In the genomic region with DNA sequence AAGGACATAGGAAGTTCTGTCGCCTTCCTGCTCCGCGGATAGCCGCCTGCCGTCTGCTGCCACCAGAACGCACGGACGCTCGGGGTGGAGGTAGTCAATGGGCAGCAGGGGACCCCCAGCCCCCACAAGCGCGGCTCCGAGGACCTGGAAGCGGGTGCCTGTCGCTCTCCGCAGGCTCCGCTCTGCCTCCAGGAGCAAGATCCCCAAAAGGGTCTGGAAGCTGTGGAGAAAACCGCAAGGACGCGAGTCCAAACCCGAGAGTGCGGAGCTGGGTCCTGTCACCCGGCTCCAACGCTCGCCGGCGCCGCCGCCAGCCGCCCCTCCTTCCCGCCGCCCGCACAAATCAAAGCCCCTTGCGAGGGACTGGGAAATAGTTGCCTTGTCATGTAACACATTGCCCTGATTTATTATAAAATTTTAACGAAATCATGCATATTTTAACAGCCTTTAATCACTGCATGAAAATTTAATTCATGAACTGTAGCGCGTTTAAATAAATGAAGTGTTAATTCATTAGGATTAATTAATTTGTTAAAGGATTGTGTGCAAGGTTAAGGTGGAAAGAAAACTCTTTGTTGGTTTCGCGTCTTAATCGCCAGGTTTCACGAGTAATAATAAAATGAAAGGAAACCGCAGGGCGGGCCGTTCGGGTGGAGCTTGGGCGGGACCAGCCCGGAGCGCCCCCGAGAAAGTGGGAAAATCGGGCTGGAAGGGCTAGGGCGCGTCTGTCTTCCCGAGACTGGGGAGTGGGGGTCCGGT, we compare ENCODE assay signal across 10 cellular contexts. TPM values are rescaled to one million over a fixed set of nuclear protein-coding genes. Genes with fewer than 3 reads are reported as not detected.
DNase-seq lines count a peak whose midpoint lies in the region; ATAC-seq, FAIRE-seq and TF ChIP-seq lines count a peak whose summit lies in the region.
"Had no signal": no experiment of that assay in that cellular context is flagged by ENCODE, and none has a peak within 500 bp of the region (broad histone marks: within the 10 kb centered on the region; RNA-seq: fewer than 3 reads in every experiment).

No MANE protein-coding gene starts in this region.

- H3K27ac ChIP-seq in GM12878 (ENCODE audit: control insufficient read depth, insufficient read depth) = no peak overlapping the region
- no peak overlapping the region for H3K27ac ChIP-seq in testis

- CTCF ChIA-PET in GM12878 (lab: Yijun Ruan, JAX) = no interaction called here

- H3K27ac Mint-ChIP-seq in T-helper 1 cell treated with Interleukin-12 subunit alpha and Interleukin-12 subunit beta and Interleukin-4 antibody, amounts not matched to agents 30 μg/mL and 1 μg/mL, for 36 hours = no peak overlapping the region

- BruUV-seq in GM12878 (replicated peaks; lab: Mats Ljungman, UMichigan) = no TSS peak

- RAD21 ChIA-PET in GM12878 (lab: Charles Lee; ENCODE audit: unreplicated experiment) = no interaction called here

- H3K36me3 ChIP-seq in GM12878 (ENCODE audit: control insufficient read depth in 2 of 2, insufficient read depth in 2 of 2, low read length in 1 of 2) = no peaks in the 10 kb centered on the region
- H3K36me3 ChIP-seq in testis (ENCODE audit: low read depth, missing control alignments) = no peaks in the 10 kb centered on the region

- POLR2A ChIA-PET in GM12878 (lab: Charles Lee) = no interaction called here

- H3K4me3 ChIP-seq in GM12878 (peak overlapping the region; percentile 64), testis (peak overlapping the region; percentile 37 to 39)

- H3K4me1 ChIP-seq in GM12878 (ENCODE audit: control insufficient read depth, insufficient read depth, low read length) = no peaks in the 10 kb centered on the region; the same call in 1 of the 2 replicates
- no peaks in the 10 kb centered on the region for H3K4me1 ChIP-seq in testis

- peaks cover 2% of the 10 kb centered on the region; the same call in 1 of the 2 replicates for H4K20me1 ChIP-seq in GM12878 (ENCODE audit: control insufficient read depth, insufficient read depth)

- H3K9me3 Mint-ChIP-seq in T-helper 1 cell treated with Interleukin-12 subunit alpha and Interleukin-12 subunit beta and Interleukin-4 antibody, amounts not matched to agents 30 μg/mL and 1 μg/mL, for 36 hours = no peaks in the 10 kb centered on the region

- ATAC-seq in GM12878 (no peak), left lobe of liver (peak; percentile 38), HG03442 (IDR thresholded peaks at IDR 0.05; ENCODE audit: unreplicated experiment) (no peak)

- H3K79me2 ChIP-seq in GM12878 (ENCODE audit: control insufficient read depth, insufficient read depth, low read length) = no peaks in the 10 kb centered on the region

- H3K4me1 Mint-ChIP-seq in T-helper 1 cell treated with Interleukin-12 subunit alpha and Interleukin-12 subunit beta and Interleukin-4 antibody, amounts not matched to agents 30 μg/mL and 1 μg/mL, for 36 hours (ENCODE audit: low read depth) = peaks cover 16% of the 10 kb centered on the region

- H3K9me3 ChIP-seq in GM12878 (replicated peaks; ENCODE audit: control insufficient read depth, insufficient read depth, low read length) = no peaks in the 10 kb centered on the region
- no peaks in the 10 kb centered on the region for H3K9me3 ChIP-seq in testis

- SMC1A ChIA-PET in GM12878 (lab: Charles Lee; ENCODE audit: uncharacterized antibody, unreplicated experiment) = no interaction called here

- peaks cover 78% of the 10 kb centered on the region for H3K27me3 Mint-ChIP-seq in T-helper 1 cell treated with Interleukin-12 subunit alpha and Interleukin-12 subunit beta and Interleukin-4 antibody, amounts not matched to agents 30 μg/mL and 1 μg/mL, for 36 hours (ENCODE audit: low read depth)

- H3K36me3 Mint-ChIP-seq in T-helper 1 cell treated with Interleukin-12 subunit alpha and Interleukin-12 subunit beta and Interleukin-4 antibody, amounts not matched to agents 30 μg/mL and 1 μg/mL, for 36 hours (ENCODE audit: low read depth) = peaks cover 4% of the 10 kb centered on the region

- no peak for FAIRE-seq in GM12878 (lab: Jason Lieb, UNC)

- no peak for DNase-seq in T-helper 1 cell
- no peak for DNase-seq in GM12878 (ENCODE audit: low read depth, low spot score)
- no peak for DNase-seq in left lobe of liver (ENCODE audit: low spot score)
- DNase-seq in testis = no peak
- DNase-seq in NCI-H2196 treated with DMSO at 0.1 percent for 48 hours (lab: John Stamatoyannopoulos, UW; ENCODE audit: unreplicated experiment) = no peak
- no peak for DNase-seq in stimulated activated CD4-positive, alpha-beta T cell treated with anti-CD3 and anti-CD28 coated beads, Interleukin-2, amount 100 ng/mL, for 48 hours
- DNase-seq: DMS79, NCI-H2107 had no signal

- in situ Hi-C loops in GM12878 (cut with MboI) = no loop called here

- H3K4me3 Mint-ChIP-seq in T-helper 1 cell treated with Interleukin-12 subunit alpha and Interleukin-12 subunit beta and Interleukin-4 antibody, amounts not matched to agents 30 μg/mL and 1 μg/mL, for 36 hours = peak overlapping the region; percentile 71

- TF ChIP-seq POLR2A in GM12878 (IDR thresholded peaks at IDR 0.05; ENCODE audit: low read depth, low read length) (no peak), testis (IDR thresholded peaks at IDR 0.05) (no peak)

- TF ChIP-seq RAD21 in GM12878 (IDR thresholded peaks at IDR 0.05; ENCODE audit: insufficient read depth, low read depth, low read length) = no peak

- peak overlapping the region; percentile 92 for H3K4me2 ChIP-seq in GM12878 (ENCODE audit: control insufficient read depth, insufficient read depth)

- no peak overlapping the region for H3K9ac ChIP-seq in GM12878 (ENCODE audit: control insufficient read depth, insufficient read depth, low read length)

- intact Hi-C loops in GM12878 (cut with micrococcal nuclease; ENCODE audit: unreplicated experiment) = no loop called here
- intact Hi-C loops in testis (cut with DNase I; ENCODE audit: low total_unique reads) = no loop called here

- peaks cover 17 to 44% of the 10 kb centered on the region in 2 experiments for H3K27me3 ChIP-seq in GM12878 (replicated peaks in 1 of 2; ENCODE audit: control insufficient read depth in 2 of 2, insufficient read depth in 2 of 2, low read length in 1 of 2)
- H3K27me3 ChIP-seq in testis = no peaks in the 10 kb centered on the region

- WGBS in GM12878 (ENCODE audit: insufficient coverage, insufficient replicate concordance, low lambda C conversion rate, missing lambda C conversion rate) = 20% methylated on average over 48 of the region's 53 CpGs
- 3% methylated on average over 39 to 53 of the region's 53 CpGs for WGBS in testis, 2 donors

- TF ChIP-seq CTCF in GM12878 (IDR thresholded peaks at IDR 0.05 in 2 of 3, conservative IDR thresholded peaks at IDR 0.05 in 1 of 3; ENCODE audit: control insufficient read depth in 2 of 3, extremely low read depth in 1 of 3, insufficient read depth in 1 of 3, low read depth in 3 of 3, low read length in 3 of 3) (no peak), testis (IDR thresholded peaks at IDR 0.05) (no peak)

- H2AFZ ChIP-seq in GM12878 (ENCODE audit: control insufficient read depth, low read depth, low read length) = 0 out of 2 replicates have a peak overlapping the region, but pooled peaks have one; percentile 29

- no peak for TF ChIP-seq EP300 in GM12878 (IDR thresholded peaks at IDR 0.05; ENCODE audit: borderline replicate concordance in 1 of 2, control insufficient read depth in 1 of 2, low read depth in 2 of 2, low read length in 2 of 2)

TF ChIP-seq in GM12878, 131 proteins besides CTCF, POLR2A, EP300 and RAD21 (continues in another document):
- TF ChIP-seq SP1 (IDR thresholded peaks at IDR 0.05; ENCODE audit: low read depth, low read length) (no peak), CREM (IDR thresholded peaks at IDR 0.05; ENCODE audit: low read depth) (no peak), POLR2AphosphoS2 (IDR thresholded peaks at IDR 0.05; ENCODE audit: low read depth, low read length) (no peak)

RNA-seq across cellular contexts. Expression of gene POU4F1, which starts 5.5 kb away (rescaled TPM):
- 0.10 TPM in 2 replicates for total RNA-seq in GM12878 (2013; cell fraction: nucleolus; rRNA removed)
- total RNA-seq in GM12878 (2014; rRNA removed) (not detected in 2 replicates), GM12878 (2014; rRNA removed; fragmentation: Illumina TruSeq; extraction: Trizol) (not detected in 2 replicates), GM12878 (2021) (0.05 TPM in 2 replicates), left lobe of liver (not detected), testis (1 to 10 TPM; 1.2 to 1.3 TPM)
- polyA plus RNA-seq in GM12878 (2011; ENCODE audit: low read depth) = 0.08 TPM
- polyA plus RNA-seq in GM12878 (2011; rRNA removed) (0.14 and 0.26 TPM in 2 replicates), GM12878 (2014; fragmentation: Illumina TruSeq; extraction: Trizol) (0.01 TPM in 1 of 2 replicates, not detected in the other), GM12878 (2014; fragmentation: Nextera tagmentation; extraction: Ambion mirVana) (under 1 TPM in 1 of 2 experiments, not detected in 1; 0.02 TPM), GM12878 (2014; rRNA removed) (0.01 TPM in 1 of 2 replicates, not detected in the other), GM12878 (2016; fragmentation: Nextera tagmentation; extraction: Ambion mirVana) (not detected), testis (ENCODE audit: insufficient read depth, low read depth, low replicate concordance) (0.57 TPM)
- 0.08 and 0.10 TPM in 2 replicates for polyA plus RNA-seq in GM12878 (2011; cell fraction: cytosol; rRNA removed)
- 0.60 and 0.86 TPM in 2 replicates for polyA plus RNA-seq in GM12878 (2011; cell fraction: nucleus; rRNA removed)
- 0.10 and 0.22 TPM in 2 replicates for polyA plus RNA-seq in GM12878 (2012)
- polyA minus RNA-seq in GM12878 (2011; rRNA and poly(A)+ RNA removed) = 0.05 TPM in 1 of 2 replicates, not detected in the other
- not detected in 2 replicates for polyA minus RNA-seq in GM12878 (2011; cell fraction: cytosol; rRNA and poly(A)+ RNA removed)
- 0.12 and 0.29 TPM in 2 replicates for polyA minus RNA-seq in GM12878 (2011; cell fraction: nucleus; rRNA and poly(A)+ RNA removed)

RNA-seq across cellular contexts. Expression of gene OBI1, which starts 50.1 kb away (rescaled TPM):
- 20.5 and 21.3 TPM in 2 replicates for total RNA-seq in GM12878 (2013; cell fraction: nucleolus; rRNA removed)
- total RNA-seq in GM12878 (2014; rRNA removed) (20.5 and 24.3 TPM in 2 replicates), GM12878 (2014; rRNA removed; fragmentation: Illumina TruSeq; extraction: Trizol) (33.3 and 34.2 TPM in 2 replicates), GM12878 (2021) (19.1 and 20.0 TPM in 2 replicates), left lobe of liver (2.2 TPM), testis (10 to 100 TPM; 26.8 to 27.9 TPM)
- 6.2 TPM for polyA plus RNA-seq in GM12878 (2011; ENCODE audit: low read depth)
- polyA plus RNA-seq in GM12878 (2011; rRNA removed) (23.5 and 35.9 TPM in 2 replicates), GM12878 (2014; fragmentation: Illumina TruSeq; extraction: Trizol) (33.2 and 37.3 TPM in 2 replicates), GM12878 (2014; fragmentation: Nextera tagmentation; extraction: Ambion mirVana) (10 to 100 TPM; 15.5 to 18.1 TPM), GM12878 (2014; rRNA removed) (11.8 and 16.6 TPM in 2 replicates), GM12878 (2016; fragmentation: Nextera tagmentation; extraction: Ambion mirVana) (10 to 100 TPM; 29.1 to 29.2 TPM), testis (ENCODE audit: insufficient read depth, low read depth, low replicate concordance) (14.8 TPM)
- polyA plus RNA-seq in GM12878 (2011; cell fraction: cytosol; rRNA removed) = 6.8 and 7.1 TPM in 2 replicates
- polyA plus RNA-seq in GM12878 (2011; cell fraction: nucleus; rRNA removed) = 10.2 and 11.6 TPM in 2 replicates
- 8.6 and 11.8 TPM in 2 replicates for polyA plus RNA-seq in GM12878 (2012)
- 13.1 and 22.0 TPM in 2 replicates for polyA minus RNA-seq in GM12878 (2011; rRNA and poly(A)+ RNA removed)
- 6.7 and 8.5 TPM in 2 replicates for polyA minus RNA-seq in GM12878 (2011; cell fraction: cytosol; rRNA and poly(A)+ RNA removed)
- 10.2 and 15.7 TPM in 2 replicates for polyA minus RNA-seq in GM12878 (2011; cell fraction: nucleus; rRNA and poly(A)+ RNA removed)
